In genomic region chr6:21019614-21020013, GRCh38 we compare ENCODE assay signal across 14 cellular contexts.
DNase-seq lines count a peak whose midpoint lies in the region; ATAC-seq and TF ChIP-seq lines count a peak whose summit lies in the region.
"Had no signal": no experiment of that assay in that cellular context is flagged by ENCODE, and none has a peak within 500 bp of the region (broad histone marks: within the 10 kb centered on the region; RNA-seq: fewer than 3 reads in every experiment).

No MANE protein-coding gene starts in this region.

- H3K4me3 ChIP-seq in DND-41 (ENCODE audit: low read depth in 1 of 2, low read length in 2 of 2) (no peak overlapping the region), brain microvascular endothelial cell (ENCODE audit: low read depth, low read length) (no peak overlapping the region), liver (ENCODE audit: low read depth in 1 of 3, low read length in 3 of 3) (no peak overlapping the region)
- H3K4me3 ChIP-seq: psoas muscle had no signal

- no peak overlapping the region for H3K4me3 Mint-ChIP-seq in activated T-cell treated with anti-CD3 and anti-CD28 coated beads, Interleukin-2, amount 50 U/mL, for 4 hours
- H3K4me3 Mint-ChIP-seq: CD4-positive, CD25-positive, alpha-beta regulatory T cell had no signal

- H3K36me3 ChIP-seq in DND-41 (ENCODE audit: insufficient read depth, low read length) = no peaks in the 10 kb centered on the region
- H3K36me3 ChIP-seq in brain microvascular endothelial cell (replicated peaks) = no peaks in the 10 kb centered on the region
- H3K36me3 ChIP-seq in liver (ENCODE audit: control insufficient read depth in 4 of 4, insufficient read depth in 3 of 4, low read depth in 1 of 4, low read length in 3 of 4) = no peaks in the 10 kb centered on the region

- H3K27ac ChIP-seq in DND-41 (ENCODE audit: low read length) = no peak overlapping the region
- H3K27ac ChIP-seq in brain microvascular endothelial cell = no peak overlapping the region
- no peak overlapping the region for H3K27ac ChIP-seq in liver (ENCODE audit: low read depth in 1 of 2, low read length in 2 of 2)
- H3K27ac ChIP-seq: psoas muscle had no signal

- no peak overlapping the region for H3K4me2 ChIP-seq in DND-41 (ENCODE audit: insufficient read depth, low read length)

- TF ChIP-seq CTCF in DND-41 (IDR thresholded peaks at IDR 0.05; ENCODE audit: borderline replicate concordance, extremely low read depth, low read length, poor library complexity, severe bottlenecking) (peak; percentile 8), brain microvascular endothelial cell (IDR thresholded peaks at IDR 0.05; ENCODE audit: low read depth, low read length, missing control alignments) (peak; percentile 18), liver (IDR thresholded peaks at IDR 0.05; ENCODE audit: low read depth, low read length, missing input control) (peak; percentile 9)

- H3K27me3 ChIP-seq in DND-41 (ENCODE audit: insufficient read depth, low read length, poor library complexity) (no peaks in the 10 kb centered on the region), brain microvascular endothelial cell (replicated peaks) (no peaks in the 10 kb centered on the region), liver (ENCODE audit: control insufficient read depth in 4 of 4, insufficient read depth in 4 of 4, low read length in 3 of 4) (no peaks in the 10 kb centered on the region)

- TF ChIP-seq RAD21 in liver (IDR thresholded peaks at IDR 0.05) = peak in 1 of 2 donors; percentile 65

- peaks cover 23% of the 10 kb centered on the region for H3K36me3 Mint-ChIP-seq in activated T-cell treated with anti-CD3 and anti-CD28 coated beads, Interleukin-2, amount 50 U/mL, for 4 hours (ENCODE audit: insufficient read depth)

- H3K4me1 Mint-ChIP-seq in activated T-cell treated with anti-CD3 and anti-CD28 coated beads, Interleukin-2, amount 50 U/mL, for 4 hours (ENCODE audit: low read depth) = no peaks in the 10 kb centered on the region

- no peaks in the 10 kb centered on the region for H3K79me2 ChIP-seq in DND-41 (ENCODE audit: insufficient read depth, low read length)

- H4K20me1 ChIP-seq in DND-41 (ENCODE audit: insufficient read depth, low read length) = no peaks in the 10 kb centered on the region

- 95% methylated on average over 2 of the region's 2 CpGs for WGBS in liver

- no peak overlapping the region for H2AFZ ChIP-seq in DND-41 (ENCODE audit: low read depth, low read length)

- H3K27me3 Mint-ChIP-seq in activated T-cell treated with anti-CD3 and anti-CD28 coated beads, Interleukin-2, amount 50 U/mL, for 4 hours (ENCODE audit: low read depth) = no peaks in the 10 kb centered on the region
- H3K27me3 Mint-ChIP-seq: CD4-positive, CD25-positive, alpha-beta regulatory T cell had no signal

- H3K4me1 ChIP-seq in DND-41 (ENCODE audit: insufficient read depth, low read length) (no peaks in the 10 kb centered on the region), liver (ENCODE audit: control insufficient read depth in 4 of 4, insufficient read depth in 4 of 4, low read length in 3 of 4) (peaks cover 0 to 3% (median 0%) of the 10 kb centered on the region in 4 donors)
- H3K4me1 ChIP-seq: psoas muscle had no signal

- DNase-seq in DND-41 = no peak
- DNase-seq in M059J (ENCODE audit: low read depth) = peak; percentile 21
- DNase-seq in brain microvascular endothelial cell = no peak
- no peak for DNase-seq in HUDEP-2 (lab: John Stamatoyannopoulos, UW; ENCODE audit: unreplicated experiment in 76 of 76)
- DNase-seq in activated T-cell treated with anti-CD3 and anti-CD28 coated beads, Interleukin-2, amount 50 U/mL, for 4 hours = no peak
- DNase-seq in COR-L47 (lab: John Stamatoyannopoulos, UW) = no peak
- DNase-seq in HCEC 1CT = no peak
- DNase-seq: CD4-positive, CD25-positive, alpha-beta regulatory T cell; GDM1; hypothalamus; NCI-H1092 treated with DMSO at 0.1 percent for 48 hours; NCI-H226; psoas muscle had no signal

- H3K9me3 Mint-ChIP-seq in activated T-cell treated with anti-CD3 and anti-CD28 coated beads, Interleukin-2, amount 50 U/mL, for 4 hours = peaks cover 13% of the 10 kb centered on the region

- ATAC-seq in DND-41 (ENCODE audit: insufficient read depth, low read depth) = no peak
- no peak for ATAC-seq in activated T-cell treated with anti-CD3 and anti-CD28 coated beads, Interleukin-2, amount 50 U/mL, for 4 hours
- ATAC-seq: psoas muscle had no signal

- H3K9me3 ChIP-seq in DND-41 (ENCODE audit: insufficient read depth, low read length, severe bottlenecking) (no peaks in the 10 kb centered on the region), liver (ENCODE audit: control insufficient read depth in 4 of 4, low read length in 3 of 4) (peaks cover 2 to 5% (median 3%) of the 10 kb centered on the region in 4 donors)
- H3K9me3 ChIP-seq: psoas muscle had no signal

- in situ Hi-C loops in brain microvascular endothelial cell (cut with HindIII; ENCODE audit: low pct_ligation_motif_present, low sequenced_read_pairs) = no loop called here

- H3K9ac ChIP-seq in DND-41 (ENCODE audit: low read depth, low read length) (no peak overlapping the region), liver (ENCODE audit: low read depth in 1 of 2, low read length in 2 of 2) (no peak overlapping the region)

TF ChIP-seq in liver, 16 proteins besides CTCF, POLR2A, EP300 and RAD21:
- TF ChIP-seq ZBTB33 (IDR thresholded peaks at IDR 0.05) (no peak), JUND (IDR thresholded peaks at IDR 0.05) (no peak), YY1 (IDR thresholded peaks at IDR 0.05) (no peak), NR2F2 (IDR thresholded peaks at IDR 0.05) (no peak), GABPA (IDR thresholded peaks at IDR 0.05 in 1 of 2, conservative IDR thresholded peaks at IDR 0.05 in 1 of 2) (no peak)
- TF ChIP-seq, protein P1, sequence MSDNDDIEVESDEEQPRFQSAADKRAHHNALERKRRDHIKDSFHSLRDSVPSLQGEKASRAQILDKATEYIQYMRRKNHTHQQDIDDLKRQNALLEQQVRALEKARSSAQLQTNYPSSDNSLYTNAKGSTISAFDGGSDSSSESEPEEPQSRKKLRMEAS (IDR thresholded peaks at IDR 0.05) = no peak
